In genomic region chr10:48608926-48609325, GRCh38 we compare ENCODE assay signal across 18 cellular contexts. TPM values are rescaled to one million over a fixed set of nuclear protein-coding genes. Genes with fewer than 3 reads are reported as not detected.
"Had no signal": no experiment of that assay in that cellular context is flagged by ENCODE, and none has a peak within 500 bp of the region (broad histone marks: within the 10 kb centered on the region; RNA-seq: fewer than 3 reads in every experiment).

No MANE protein-coding gene starts in this region.

- H3K4me1 ChIP-seq: breast epithelium, uterus had no signal

- H3K27me3 ChIP-seq: ascending aorta, uterus had no signal

- H3K4me3 ChIP-seq: ascending aorta, breast epithelium, dorsolateral prefrontal cortex, left ventricle myocardium inferior, uterus had no signal

- ATAC-seq: right cardiac atrium had no signal

- H3K36me3 ChIP-seq: ascending aorta, breast epithelium, left ventricle myocardium inferior, uterus had no signal

- DNase-seq: activated B cell treated with CpG ODN at 0.5 μM for 24 hours; activated CD8-positive, alpha-beta T cell treated with anti-CD3 and anti-CD28 coated beads, Interleukin-2, amount 10 ng/mL, durations not matched to agents 7 days and 5 days; activated naive CD4-positive, alpha-beta T cell treated with anti-CD3 and anti-CD28 coated beads for 36 hours; activated T-cell treated with anti-CD3 and anti-CD28 coated beads for 4 hours; dorsolateral prefrontal cortex; foreskin keratinocyte; glutamatergic neuron; hypothalamus; kidney; left ventricle myocardium inferior; nucleus accumbens; right cardiac atrium; small intestine; uterus had no signal

- H3K9me3 ChIP-seq: ascending aorta, breast epithelium, left ventricle myocardium inferior, uterus had no signal

- H3K27ac ChIP-seq: ascending aorta, breast epithelium, foreskin keratinocyte, left ventricle myocardium inferior, uterus had no signal

RNA-seq across cellular contexts. Expression of gene ARHGAP22, which starts 4.1 kb away (rescaled TPM):
- total RNA-seq: activated CD4-positive, alpha-beta T cell treated with anti-CD3 and anti-CD28 coated beads, Interleukin-2, amount 10 ng/mL, durations not matched to agents 24 days and 14 days; activated CD8-positive, alpha-beta T cell treated with anti-CD3 and anti-CD28 coated beads, Interleukin-2, amount 10 ng/mL, durations not matched to agents 7 days and 5 days; activated naive CD4-positive, alpha-beta T cell treated with anti-CD3 and anti-CD28 coated beads for 36 hours; T-helper 2 cell treated with Interferon-gamma antibody and Interleukin-4, amounts not matched to agents 100 ng/mL and 5 ng/mL, for 36 hours had no signal
